Comparison of ENCODE assay signal across 10 cellular contexts in the genomic region with DNA sequence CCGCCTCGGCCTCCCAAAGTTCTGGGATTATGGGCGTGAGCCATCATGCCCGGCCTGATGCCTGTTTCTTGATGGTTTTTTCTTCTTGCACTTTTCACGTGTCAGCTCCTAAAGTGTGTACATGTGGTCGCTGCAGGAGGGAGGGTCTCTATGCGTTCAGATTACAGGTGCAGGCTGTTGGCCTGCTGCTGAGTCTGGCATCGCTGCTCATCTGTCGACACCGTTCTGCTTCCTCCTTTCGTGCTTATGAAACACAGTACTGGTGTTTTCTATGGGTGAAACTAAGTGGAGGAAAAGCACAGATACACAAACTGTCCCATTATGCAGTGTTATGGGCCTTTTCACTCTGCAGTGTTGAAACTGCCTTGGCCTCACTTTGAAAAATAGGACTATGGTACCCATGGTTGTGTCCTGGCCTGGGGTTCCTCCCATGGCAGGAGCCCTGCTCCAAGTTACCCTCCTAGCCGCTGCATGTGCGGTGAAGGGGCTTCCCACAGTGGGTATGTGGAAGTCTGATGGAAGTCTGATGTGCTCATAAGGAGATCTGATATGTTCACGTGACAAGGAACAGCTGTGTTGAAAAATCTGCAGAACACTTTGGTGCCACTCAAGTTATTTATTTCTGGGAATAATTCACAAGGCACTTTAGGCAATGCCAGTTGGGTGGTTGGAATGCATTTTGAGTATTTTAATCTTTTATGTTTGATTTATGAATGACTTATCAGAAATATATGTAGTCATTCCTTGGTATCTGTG. TPM values are rescaled to one million over a fixed set of nuclear protein-coding genes. Genes with fewer than 3 reads are reported as not detected.
DNase-seq lines count a peak whose midpoint lies in the region; ATAC-seq and TF ChIP-seq lines count a peak whose summit lies in the region.
"Had no signal": no experiment of that assay in that cellular context is flagged by ENCODE, and none has a peak within 500 bp of the region (broad histone marks: within the 10 kb centered on the region; RNA-seq: fewer than 3 reads in every experiment).

No MANE protein-coding gene starts in this region.

- H3K4me3 ChIP-seq in vagina, result no peak overlapping the region

- H3K27me3 ChIP-seq in vagina, result no peaks in the 10 kb centered on the region

- ATAC-seq in activated CD4-positive, alpha-beta T cell treated with anti-CD3 and anti-CD28 coated beads for 36 hours, result no peak
- ATAC-seq in HG03460 (IDR thresholded peaks at IDR 0.05; ENCODE audit: unreplicated experiment), result peak; percentile 43
- no peak for ATAC-seq in activated naive CD8-positive, alpha-beta T cell treated with anti-CD3 and anti-CD28 coated beads, Interleukin-2, amount 50 U/mL, for 24 hours
- no peak for ATAC-seq in stimulated activated effector memory CD8-positive, alpha-beta T cell treated with anti-CD3 and anti-CD28 coated beads, Interleukin-12 subunit alpha, Interleukin-12 subunit beta, amount 100 ng/mL, for 72 hours
- ATAC-seq in GM18519 (IDR thresholded peaks at IDR 0.05; ENCODE audit: low FRiP score, unreplicated experiment), result no peak
- ATAC-seq: right cardiac atrium had no signal

- H3K4me1 ChIP-seq in vagina, result peaks cover 43% of the 10 kb centered on the region

- no peak for TF ChIP-seq CTCF in vagina (IDR thresholded peaks at IDR 0.05)

- peaks cover 78% of the 10 kb centered on the region for H3K4me1 Mint-ChIP-seq in activated CD4-positive, alpha-beta T cell treated with anti-CD3 and anti-CD28 coated beads for 36 hours
- peaks cover 67% of the 10 kb centered on the region for H3K4me1 Mint-ChIP-seq in activated naive CD8-positive, alpha-beta T cell treated with anti-CD3 and anti-CD28 coated beads, Interleukin-2, amount 50 U/mL, for 24 hours
- peaks cover 76% of the 10 kb centered on the region for H3K4me1 Mint-ChIP-seq in stimulated activated effector memory CD8-positive, alpha-beta T cell treated with anti-CD3 and anti-CD28 coated beads, Interleukin-12 subunit alpha, Interleukin-12 subunit beta, amount 100 ng/mL, for 72 hours

- H3K9me3 ChIP-seq in vagina, result no peaks in the 10 kb centered on the region

- H3K4me3 Mint-ChIP-seq in activated CD4-positive, alpha-beta T cell treated with anti-CD3 and anti-CD28 coated beads for 36 hours, result no peak overlapping the region
- H3K4me3 Mint-ChIP-seq in activated naive CD8-positive, alpha-beta T cell treated with anti-CD3 and anti-CD28 coated beads, Interleukin-2, amount 50 U/mL, for 24 hours, result no peak overlapping the region
- H3K4me3 Mint-ChIP-seq in stimulated activated effector memory CD8-positive, alpha-beta T cell treated with anti-CD3 and anti-CD28 coated beads, Interleukin-12 subunit alpha, Interleukin-12 subunit beta, amount 100 ng/mL, for 72 hours, result no peak overlapping the region

- intact Hi-C loops in activated CD4-positive, alpha-beta T cell treated with anti-CD3 and anti-CD28 coated beads for 36 hours (cut with DNase I, micrococcal nuclease), result loop anchor here in 1 of 2 experiments (5.0 kb wide), 1 partner anchor 567 kb away; no protein-coding TSS in a partner anchor
- intact Hi-C loops in vagina (cut with DNase I), result no loop called here

- peaks cover 50% of the 10 kb centered on the region for H3K36me3 Mint-ChIP-seq in activated CD4-positive, alpha-beta T cell treated with anti-CD3 and anti-CD28 coated beads for 36 hours (ENCODE audit: low read depth)
- H3K36me3 Mint-ChIP-seq in activated naive CD8-positive, alpha-beta T cell treated with anti-CD3 and anti-CD28 coated beads, Interleukin-2, amount 50 U/mL, for 24 hours (ENCODE audit: low read depth), result peaks cover 37% of the 10 kb centered on the region
- peaks cover 52% of the 10 kb centered on the region for H3K36me3 Mint-ChIP-seq in stimulated activated effector memory CD8-positive, alpha-beta T cell treated with anti-CD3 and anti-CD28 coated beads, Interleukin-12 subunit alpha, Interleukin-12 subunit beta, amount 100 ng/mL, for 72 hours

- peak overlapping the region; percentile 87 for H3K27ac Mint-ChIP-seq in activated CD4-positive, alpha-beta T cell treated with anti-CD3 and anti-CD28 coated beads for 36 hours
- H3K27ac Mint-ChIP-seq in activated naive CD8-positive, alpha-beta T cell treated with anti-CD3 and anti-CD28 coated beads, Interleukin-2, amount 50 U/mL, for 24 hours, result peak overlapping the region; percentile 61
- peak overlapping the region; percentile 80 for H3K27ac Mint-ChIP-seq in stimulated activated effector memory CD8-positive, alpha-beta T cell treated with anti-CD3 and anti-CD28 coated beads, Interleukin-12 subunit alpha, Interleukin-12 subunit beta, amount 100 ng/mL, for 72 hours

- H3K36me3 ChIP-seq in vagina, result peaks cover 0 to 24% of the 10 kb centered on the region in 2 donors

- POLR2A ChIA-PET in activated CD4-positive, alpha-beta T cell treated with anti-CD3 and anti-CD28 coated beads for 36 hours (lab: Charles Lee), result no interaction called here

- TF ChIP-seq POLR2A in vagina (IDR thresholded peaks at IDR 0.05), result no peak

- H3K27ac ChIP-seq in vagina, result no peak overlapping the region

- no peaks in the 10 kb centered on the region for H3K27me3 Mint-ChIP-seq in activated CD4-positive, alpha-beta T cell treated with anti-CD3 and anti-CD28 coated beads for 36 hours
- H3K27me3 Mint-ChIP-seq in activated naive CD8-positive, alpha-beta T cell treated with anti-CD3 and anti-CD28 coated beads, Interleukin-2, amount 50 U/mL, for 24 hours, result no peaks in the 10 kb centered on the region

- CTCF ChIA-PET in activated CD4-positive, alpha-beta T cell treated with anti-CD3 and anti-CD28 coated beads for 36 hours (lab: Charles Lee), result interaction anchor here (0.7 to 1.2 kb wide), 2 partner anchors 8 to 65 kb away, joined by 3 to 4 read pairs; no protein-coding TSS in a partner anchor

- no peaks in the 10 kb centered on the region for H3K9me3 Mint-ChIP-seq in activated CD4-positive, alpha-beta T cell treated with anti-CD3 and anti-CD28 coated beads for 36 hours (ENCODE audit: low read depth)
- H3K9me3 Mint-ChIP-seq in activated naive CD8-positive, alpha-beta T cell treated with anti-CD3 and anti-CD28 coated beads, Interleukin-2, amount 50 U/mL, for 24 hours, result no peaks in the 10 kb centered on the region
- H3K9me3 Mint-ChIP-seq in stimulated activated effector memory CD8-positive, alpha-beta T cell treated with anti-CD3 and anti-CD28 coated beads, Interleukin-12 subunit alpha, Interleukin-12 subunit beta, amount 100 ng/mL, for 72 hours, result no peaks in the 10 kb centered on the region

- DNase-seq in activated CD4-positive, alpha-beta T cell treated with anti-CD3 and anti-CD28 coated beads for 36 hours, result no peak
- no peak for DNase-seq in activated CD4-positive, alpha-beta T cell treated with anti-CD3 and anti-CD28 coated beads for 1 hour
- no peak for DNase-seq in activated naive CD8-positive, alpha-beta T cell treated with anti-CD3 and anti-CD28 coated beads, Interleukin-2, amount 50 U/mL, for 24 hours
- no peak for DNase-seq in stimulated activated effector memory CD8-positive, alpha-beta T cell treated with anti-CD3 and anti-CD28 coated beads, Interleukin-12 subunit alpha, Interleukin-12 subunit beta, amount 100 ng/mL, for 72 hours (ENCODE audit: low spot score in 2 of 2)
- no peak for DNase-seq in vagina (ENCODE audit: extremely low spot score in 2 of 2)
- DNase-seq in cerebellum (ENCODE audit: low spot score), result no peak
- DNase-seq: right cardiac atrium, SW 1271 had no signal

RNA-seq across cellular contexts. Expression of gene OGDH, which starts 23.6 kb away (rescaled TPM):
- total RNA-seq in activated CD4-positive, alpha-beta T cell treated with anti-CD3 and anti-CD28 coated beads for 36 hours, result 10 to 100 TPM; 80.3 to 90.1 TPM
- total RNA-seq in vagina, result 80.0 TPM
- 40.9 TPM for total RNA-seq in cerebellum

RNA-seq across cellular contexts. Expression of gene TMED4, which starts 48.0 kb away (rescaled TPM):
- total RNA-seq in activated CD4-positive, alpha-beta T cell treated with anti-CD3 and anti-CD28 coated beads for 36 hours, result 10 to 100 TPM; 71.6 to 73.0 TPM
- 102 TPM for total RNA-seq in vagina
- total RNA-seq in cerebellum, result 79.8 TPM

RNA-seq across cellular contexts. Expression of gene DDX56, which starts 56.3 kb away (rescaled TPM):
- 100 to 1,000 TPM in 1 of 2 experiments, 10 to 100 TPM in 1; 98.5 to 104 TPM for total RNA-seq in activated CD4-positive, alpha-beta T cell treated with anti-CD3 and anti-CD28 coated beads for 36 hours
- total RNA-seq in vagina, result 60.2 TPM
- total RNA-seq in cerebellum, result 38.1 TPM
